In genomic region chr1:161082996-161083742, GRCh38 we compare ENCODE assay signal across 1 cellular context.
A peak's percentile ranks its signal among the peaks of the same experiment; 100 is the strongest.
TF ChIP-seq lines count a peak whose summit lies in the region.

No MANE protein-coding gene starts in this region.

TF ChIP-seq in H1, 55 proteins besides CTCF, POLR2A, EP300 and RAD21:
- TF ChIP-seq CREB1 (IDR thresholded peaks at IDR 0.05) (peak; percentile 46; the same call in 1 of the 2 replicates), CEBPB (IDR thresholded peaks at IDR 0.05; ENCODE audit: low read depth, low read length) (0 out of 2 replicates have a peak, but pooled peaks have one; percentile 17), HDAC6 (IDR thresholded peaks at IDR 0.05; ENCODE audit: low read depth, low read length) (no peak)
